7 cellular contexts compared by ENCODE assay signal in genomic region chr12:6340745-6341438, GRCh38. TPM values are rescaled to one million over a fixed set of nuclear protein-coding genes. Genes with fewer than 3 reads are reported as not detected.
DNase-seq lines count a peak whose midpoint lies in the region; ATAC-seq and TF ChIP-seq lines count a peak whose summit lies in the region.
"Had no signal": no experiment of that assay in that cellular context is flagged by ENCODE, and none has a peak within 500 bp of the region (broad histone marks: within the 10 kb centered on the region; RNA-seq: fewer than 3 reads in every experiment).

No MANE protein-coding gene starts in this region.

- H3K27ac ChIP-seq in 22Rv1 (peak overlapping the region; percentile 100), OCI-LY7 (ENCODE audit: low read depth, low read length, poor library complexity, severe bottlenecking) (peak overlapping the region; percentile 56)

- ATAC-seq in GM18511 (IDR thresholded peaks at IDR 0.05; ENCODE audit: unreplicated experiment) (no peak), GM19452 (IDR thresholded peaks at IDR 0.05; ENCODE audit: unreplicated experiment) (no peak)

- CTCF ChIA-PET in OCI-LY7 (lab: Charles Lee; ENCODE audit: unreplicated experiment): interaction anchor here (0.6 to 1.3 kb wide), 3 partner anchors 21 to 94 kb away, joined by 3 read pairs; no protein-coding TSS in a partner anchor

- H3K79me2 ChIP-seq in OCI-LY7 (ENCODE audit: insufficient read depth, low read depth, low read length): peaks cover 49% of the 10 kb centered on the region; the same call in 1 of the 2 replicates

- no peaks in the 10 kb centered on the region for H4K20me1 ChIP-seq in OCI-LY7 (ENCODE audit: insufficient read depth, low read length)

- TF ChIP-seq CTCF in 22Rv1 (IDR thresholded peaks at IDR 0.05): no peak
- TF ChIP-seq CTCF in OCI-LY7 (conservative IDR thresholded peaks at IDR 0.05; ENCODE audit: low read length): no peak

- H2AFZ ChIP-seq in OCI-LY7 (ENCODE audit: low read length): no peak overlapping the region; the same call in 1 of the 2 replicates

- no TSS peak for BruUV-seq in OCI-LY7 (replicated peaks; lab: Mats Ljungman, UMichigan)

- H3K9me3 ChIP-seq in OCI-LY7 (ENCODE audit: low read length): no peaks in the 10 kb centered on the region
- no peaks in the 10 kb centered on the region for H3K9me3 ChIP-seq in iPS-18c (ENCODE audit: control insufficient read depth, insufficient read depth, low read length)

- no peaks in the 10 kb centered on the region for H3K9me2 ChIP-seq in OCI-LY7 (ENCODE audit: insufficient read depth, low read length)

- no peaks in the 10 kb centered on the region for H3K36me3 ChIP-seq in OCI-LY7 (ENCODE audit: insufficient read depth, low read length)

- no peak for DNase-seq in OCI-LY7 (ENCODE audit: low spot score)
- DNase-seq in GDM1 (lab: John Stamatoyannopoulos, UW): no peak
- DNase-seq: Karpas-422 had no signal

- POLR2A ChIA-PET in OCI-LY7 (lab: Charles Lee): interaction anchor here (1.0 kb wide), 1 partner anchor 27 kb away, joined by 4 read pairs; no protein-coding TSS in a partner anchor

- intact Hi-C loops in OCI-LY7 (cut with micrococcal nuclease; ENCODE audit: unreplicated experiment): no loop called here

- H3K4me2 ChIP-seq in OCI-LY7 (ENCODE audit: low read length): peak overlapping the region; percentile 85

- peaks cover 76% of the 10 kb centered on the region for H3K4me1 ChIP-seq in OCI-LY7 (ENCODE audit: insufficient read depth, low read length, poor library complexity, severe bottlenecking)

- peak overlapping the region; percentile 79 for H3K4me3 ChIP-seq in OCI-LY7 (ENCODE audit: low read depth, low read length, poor library complexity, severe bottlenecking)
- H3K4me3 ChIP-seq in iPS-18c (ENCODE audit: insufficient read depth, low read depth, low read length): peak overlapping the region; percentile 92

RNA-seq across cellular contexts. Expression of gene TNFRSF1A, which starts 1.0 kb away (rescaled TPM):
- total RNA-seq in OCI-LY7 (2014; rRNA removed; shearing (Covaris generic)): 23.4 and 37.3 TPM in 2 replicates
- 50.9 and 55.7 TPM in 2 replicates for total RNA-seq in OCI-LY7 (2022)

RNA-seq across cellular contexts. Expression of gene PLEKHG6, which starts 30.4 kb away (rescaled TPM):
- not detected in 2 replicates for total RNA-seq in OCI-LY7 (2014; rRNA removed; shearing (Covaris generic))
- not detected in 2 replicates for total RNA-seq in OCI-LY7 (2022)

RNA-seq across cellular contexts. Expression of gene SCNN1A, which starts 34.5 kb away (rescaled TPM):
- 0.35 and 0.51 TPM in 2 replicates for total RNA-seq in OCI-LY7 (2014; rRNA removed; shearing (Covaris generic))
- total RNA-seq in OCI-LY7 (2022): 1.0 and 1.3 TPM in 2 replicates

RNA-seq across cellular contexts. Expression of gene LTBR, which starts 43.1 kb away (rescaled TPM):
- total RNA-seq in OCI-LY7 (2014; rRNA removed; shearing (Covaris generic)): not detected in 2 replicates
- total RNA-seq in OCI-LY7 (2022): not detected in 2 replicates
